In the genomic region with DNA sequence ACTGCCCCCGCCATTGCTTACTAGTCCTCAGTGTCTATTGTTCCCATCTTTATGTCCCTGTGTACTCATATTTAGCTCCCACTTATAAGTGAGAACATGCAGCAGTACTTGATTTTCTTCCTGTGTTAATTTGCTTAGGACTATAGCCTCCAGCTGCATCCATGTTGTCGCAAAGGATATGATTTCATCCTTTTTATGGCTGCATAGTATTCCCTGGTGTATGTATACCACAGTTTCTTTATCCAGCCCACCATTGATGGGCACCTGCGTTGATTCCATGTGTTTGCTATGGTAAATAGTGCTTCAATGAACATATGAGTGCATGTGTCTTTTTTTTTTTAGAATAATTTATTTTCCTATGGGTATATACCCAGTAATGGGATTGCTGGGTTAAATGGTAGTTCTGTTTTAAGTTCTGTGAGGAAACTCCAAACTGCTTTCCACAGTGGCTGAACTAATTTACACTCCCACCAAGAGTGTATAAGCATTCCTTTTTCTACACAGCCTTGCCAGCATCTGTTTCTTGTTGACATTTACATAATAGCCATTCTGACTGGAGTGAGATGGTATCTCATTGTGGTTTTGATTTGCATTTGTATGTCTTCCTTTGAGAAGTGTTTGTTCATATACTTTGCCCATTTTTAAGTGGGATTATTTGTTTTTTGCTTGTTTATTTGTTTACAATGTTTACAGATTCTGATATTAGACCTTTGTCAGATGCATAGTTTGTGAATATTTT, we compare ENCODE assay signal across 24 cellular contexts. TPM values are rescaled to one million over a fixed set of nuclear protein-coding genes. Genes with fewer than 3 reads are reported as not detected.
A peak's percentile ranks its signal among the peaks of the same experiment; 100 is the strongest.
DNase-seq lines count a peak whose midpoint lies in the region; ATAC-seq and TF ChIP-seq lines count a peak whose summit lies in the region.
"Had no signal": no experiment of that assay in that cellular context is flagged by ENCODE, and none has a peak within 500 bp of the region (broad histone marks: within the 10 kb centered on the region; RNA-seq: fewer than 3 reads in every experiment).

No MANE protein-coding gene starts in this region.

- ATAC-seq in heart left ventricle (no peak), lower lobe of right lung (no peak)
- ATAC-seq: A549, body of pancreas, T-helper 17 cell had no signal

- H3K4me1 ChIP-seq in HEK293 (ENCODE audit: control insufficient read depth, insufficient read depth, low read length), result no peaks in the 10 kb centered on the region
- H3K4me1 ChIP-seq in heart left ventricle, result peaks cover 0 to 16% (median 0%) of the 10 kb centered on the region in 12 donors
- H3K4me1 ChIP-seq in lower lobe of right lung, result no peaks in the 10 kb centered on the region
- H3K4me1 ChIP-seq: A549, body of pancreas, esophagus squamous epithelium, parathyroid adenoma had no signal

- POLR2A ChIA-PET in HEK293 (lab: Yijun Ruan, JAX), result no interaction called here

- H3K27ac ChIP-seq in HEK293 (ENCODE audit: extremely low read depth, low read depth, low read length) (no peak overlapping the region), heart left ventricle (no peak overlapping the region), lower lobe of right lung (no peak overlapping the region), caudate nucleus (ENCODE audit: low read depth, low read length) (no peak overlapping the region)
- H3K27ac ChIP-seq: A549, body of pancreas, esophagus squamous epithelium, parathyroid adenoma had no signal

- H3K36me3 ChIP-seq in HEK293 (ENCODE audit: control insufficient read depth in 2 of 2, insufficient read depth in 1 of 2, low read length in 2 of 2), result no peaks in the 10 kb centered on the region
- H3K36me3 ChIP-seq in heart left ventricle, result peaks cover 0 to 20% (median 6%) of the 10 kb centered on the region in 9 donors
- H3K36me3 ChIP-seq in lower lobe of right lung, result peaks cover 13% of the 10 kb centered on the region

- H3K4me3 ChIP-seq in HEK293 (ENCODE audit: low read depth, low read length) (no peak overlapping the region), heart left ventricle (no peak overlapping the region), lower leg skin (ENCODE audit: low read depth, poor library complexity, severe bottlenecking) (no peak overlapping the region), lower lobe of right lung (no peak overlapping the region)
- H3K4me3 ChIP-seq: A549, body of pancreas, esophagus squamous epithelium had no signal

- peak; percentile 31 for DNase-seq in DMS 273 (lab: John Stamatoyannopoulos, UW; ENCODE audit: unreplicated experiment)
- DNase-seq in amniotic epithelial cell (ENCODE audit: low read depth), result peak; percentile 57
- DNase-seq in fibroblast of peridontal ligament (ENCODE audit: extremely low read depth), result peak; percentile 52
- DNase-seq in heart left ventricle, result no peak
- no peak for DNase-seq in lower leg skin (ENCODE audit: low spot score in 2 of 2)
- DNase-seq in lower lobe of right lung, result no peak
- no peak for DNase-seq in caudate nucleus (lab: John Stamatoyannopoulos, UW)
- DNase-seq: activated CD4-positive, CD25-positive, alpha-beta regulatory T cell; activated T-cell treated with anti-CD3 and anti-CD28 coated beads, Interleukin-2, amount 50 U/mL, for 48 hours; body of pancreas; CD4-positive, alpha-beta memory T cell; cerebellar nuclear complex; esophagus squamous epithelium; immature natural killer cell; NCI-H1092; NCI-H1694; NCI-H510A; retina; stimulated activated CD4-positive, alpha-beta T cell treated with anti-CD3 and anti-CD28 coated beads, Interleukin-1b, Interleukin-23, amount 100 ng/mL, for 48 hours; stimulated activated naive CD4-positive, alpha-beta T cell treated with Interleukin-2 at 50 U/mL for 16 hours; T-helper 17 cell had no signal

- 47 to 84% (median 65%) methylated on average over 3 of the region's 3 CpGs for WGBS in heart left ventricle, 4 donors
- 56 to 68% methylated on average over 3 of the region's 3 CpGs for WGBS in lower leg skin, 2 donors

- H3K9me3 ChIP-seq in HEK293 (ENCODE audit: control insufficient read depth, insufficient read depth, low read depth, low read length) (no peaks in the 10 kb centered on the region), heart left ventricle (peaks cover 0 to 55% (median 10%) of the 10 kb centered on the region in 12 donors), lower lobe of right lung (no peaks in the 10 kb centered on the region)
- H3K9me3 ChIP-seq: A549, body of pancreas had no signal

- no peaks in the 10 kb centered on the region for H3K27me3 ChIP-seq in heart left ventricle
- no peaks in the 10 kb centered on the region for H3K27me3 ChIP-seq in lower lobe of right lung (ENCODE audit: low read depth)
- H3K27me3 ChIP-seq: body of pancreas, esophagus squamous epithelium had no signal

- no peak for TF ChIP-seq CTCF in HEK293 (tag by site-specific recombination; IDR thresholded peaks at IDR 0.05)
- no peak for TF ChIP-seq CTCF in heart left ventricle (IDR thresholded peaks at IDR 0.05)
- no peak for TF ChIP-seq CTCF in lower leg skin (IDR thresholded peaks at IDR 0.05)
- TF ChIP-seq CTCF in lower lobe of right lung (IDR thresholded peaks at IDR 0.05), result no peak

- CTCF ChIA-PET in HEK293 (lab: Yijun Ruan, JAX), result no interaction called here

- intact Hi-C loops in heart left ventricle (cut with DNase I), result no loop called here
- intact Hi-C loops in lower leg skin (cut with DNase I; ENCODE audit: low total_unique reads), result no loop called here
- intact Hi-C loops in lower lobe of right lung (cut with DNase I), result no loop called here

- TF ChIP-seq POLR2A in heart left ventricle (IDR thresholded peaks at IDR 0.05), result no peak
- no peak for TF ChIP-seq POLR2A in lower leg skin (IDR thresholded peaks at IDR 0.05)

TF ChIP-seq in HEK293, 187 proteins besides CTCF, POLR2A, EP300 and RAD21:
- TF ChIP-seq, protein P1, sequence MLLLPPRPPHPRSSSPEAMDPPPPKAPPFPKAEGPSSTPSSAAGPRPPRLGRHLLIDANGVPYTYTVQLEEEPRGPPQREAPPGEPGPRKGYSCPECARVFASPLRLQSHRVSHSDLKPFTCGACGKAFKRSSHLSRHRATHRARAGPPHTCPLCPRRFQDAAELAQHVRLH (tag by site-specific recombination; IDR thresholded peaks at IDR 0.05), result no peak
- TF ChIP-seq ZNF146 (tag by site-specific recombination; IDR thresholded peaks at IDR 0.05), result peak; percentile 72

RNA-seq across cellular contexts. Expression of gene GALK2, which starts 53.7 kb away (rescaled TPM):
- total RNA-seq in heart left ventricle (10 to 100 TPM; 31.8 to 42.1 (median 35.2) TPM), lower leg skin (10 to 100 TPM; 20.7 to 35.4 (median 27.8) TPM), lower lobe of right lung (38.8 TPM)
- 10 to 100 TPM in 1 of 2 donors, 1 to 10 TPM in 1; 8.3 to 55.3 TPM for polyA plus RNA-seq in heart left ventricle

Comparison
In these comparisons a context has a peak if more than half of its experiments do, and no peak if none do; other contexts are left out.
1. DNase-seq: peak in DMS 273 (single experiment), amniotic epithelial cell (single experiment) and fibroblast of peridontal ligament (single experiment); none in heart left ventricle (0 of 5), lower leg skin (0 of 2), lower lobe of right lung (single experiment) and caudate nucleus (0 of 61).